19 cellular contexts compared by ENCODE assay signal in the genomic region with DNA sequence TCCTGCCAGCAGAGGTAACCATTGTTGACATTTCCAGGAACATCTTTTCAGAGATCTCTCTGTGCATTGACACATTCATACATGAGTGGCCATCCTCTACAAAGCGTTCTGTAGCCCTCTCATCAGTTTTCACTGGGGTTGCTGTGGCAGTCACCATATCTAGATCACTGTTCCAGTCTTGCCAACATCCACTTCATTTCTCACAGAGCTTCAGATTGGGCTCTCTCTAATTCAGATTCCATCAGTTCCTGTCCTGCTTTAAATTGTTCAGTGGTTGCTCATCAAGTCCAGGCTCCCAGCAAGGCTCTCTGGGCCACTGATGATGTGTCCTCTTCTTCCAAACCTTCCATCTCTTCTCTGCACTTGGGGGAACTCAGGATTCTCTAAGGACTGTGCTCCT.
DNase-seq lines count a peak whose midpoint lies in the region; ATAC-seq and TF ChIP-seq lines count a peak whose summit lies in the region.
"Had no signal": no experiment of that assay in that cellular context is flagged by ENCODE, and none has a peak within 500 bp of the region (broad histone marks: within the 10 kb centered on the region; RNA-seq: fewer than 3 reads in every experiment).

No MANE protein-coding gene starts in this region.

- peaks cover 0 to 9% of the 10 kb centered on the region in 2 donors for H3K27me3 ChIP-seq in left lung
- H3K27me3 ChIP-seq: tibial nerve had no signal

- no peaks in the 10 kb centered on the region for H3K36me3 ChIP-seq in left lung
- H3K36me3 ChIP-seq: lower lobe of right lung, tibial nerve had no signal

- H3K9me3 ChIP-seq in left lung: no peaks in the 10 kb centered on the region
- H3K9me3 ChIP-seq: lower lobe of right lung, tibial nerve had no signal

- TF ChIP-seq CTCF in VCaP (conservative IDR thresholded peaks at IDR 0.05): no peak
- no peak for TF ChIP-seq CTCF in left lung (IDR thresholded peaks at IDR 0.05)

- ATAC-seq in left lung: no peak
- ATAC-seq in HG02981 (IDR thresholded peaks at IDR 0.05; ENCODE audit: unreplicated experiment): no peak
- ATAC-seq in HG02623 (IDR thresholded peaks at IDR 0.05; ENCODE audit: unreplicated experiment): no peak
- ATAC-seq: activated CD8-positive, alpha-beta T cell treated with anti-CD3 and anti-CD28 coated beads for 36 hours; activated T-cell treated with anti-CD3 and anti-CD28 coated beads, Interleukin-2, amount 50 U/mL, for 72 hours; lower lobe of right lung; natural killer cell; stimulated activated naive B cell treated with anti-CD40 and anti-IgM and Interleukin-4, amounts not matched to agents 10 μg/mL and 1 μg/mL and 100 μg/mL, for 72 hours had no signal

- H3K4me1 ChIP-seq in left lung: no peaks in the 10 kb centered on the region
- H3K4me1 ChIP-seq: lower lobe of right lung, tibial nerve had no signal

- intact Hi-C loops in left lung (cut with DNase I): no loop called here

- H3K4me3 ChIP-seq in left lung: no peak overlapping the region
- H3K4me3 ChIP-seq: lower lobe of right lung, tibial nerve had no signal

- DNase-seq in GM03348 (ENCODE audit: low spot score) (peak; percentile 66), HS-27A (ENCODE audit: low read depth) (peak; percentile 39), iris pigment epithelial cell (ENCODE audit: low read depth) (peak; percentile 7), left lung (no peak), HPDE6-E6E7 (ENCODE audit: extremely low spot score) (no peak)
- DNase-seq: activated CD8-positive, alpha-beta T cell treated with anti-CD3 and anti-CD28 coated beads for 36 hours; activated naive CD8-positive, alpha-beta T cell treated with anti-CD3 and anti-CD28 coated beads for 36 hours; activated T-cell treated with anti-CD3 and anti-CD28 coated beads, Interleukin-2, amount 50 U/mL, for 72 hours; DMS153; foreskin melanocyte; Karpas-422; lower lobe of right lung; natural killer cell; NCI-H2081; stimulated activated naive B cell treated with anti-CD40 and anti-IgM and Interleukin-4, amounts not matched to agents 10 μg/mL and 1 μg/mL and 100 μg/mL, for 72 hours had no signal

- H3K27ac ChIP-seq in VCaP: peak overlapping the region; percentile 31
- no peak overlapping the region for H3K27ac ChIP-seq in left lung
- H3K27ac ChIP-seq: lower lobe of right lung, tibial nerve had no signal

Comparison
In these comparisons a context has a peak if more than half of its experiments do, and no peak if none do; other contexts are left out.
1. DNase-seq: peak in GM03348 (single experiment), HS-27A (single experiment) and iris pigment epithelial cell (single experiment); none in left lung (0 of 2) and HPDE6-E6E7 (single experiment).